8 cellular contexts compared by ENCODE assay signal in the genomic region with DNA sequence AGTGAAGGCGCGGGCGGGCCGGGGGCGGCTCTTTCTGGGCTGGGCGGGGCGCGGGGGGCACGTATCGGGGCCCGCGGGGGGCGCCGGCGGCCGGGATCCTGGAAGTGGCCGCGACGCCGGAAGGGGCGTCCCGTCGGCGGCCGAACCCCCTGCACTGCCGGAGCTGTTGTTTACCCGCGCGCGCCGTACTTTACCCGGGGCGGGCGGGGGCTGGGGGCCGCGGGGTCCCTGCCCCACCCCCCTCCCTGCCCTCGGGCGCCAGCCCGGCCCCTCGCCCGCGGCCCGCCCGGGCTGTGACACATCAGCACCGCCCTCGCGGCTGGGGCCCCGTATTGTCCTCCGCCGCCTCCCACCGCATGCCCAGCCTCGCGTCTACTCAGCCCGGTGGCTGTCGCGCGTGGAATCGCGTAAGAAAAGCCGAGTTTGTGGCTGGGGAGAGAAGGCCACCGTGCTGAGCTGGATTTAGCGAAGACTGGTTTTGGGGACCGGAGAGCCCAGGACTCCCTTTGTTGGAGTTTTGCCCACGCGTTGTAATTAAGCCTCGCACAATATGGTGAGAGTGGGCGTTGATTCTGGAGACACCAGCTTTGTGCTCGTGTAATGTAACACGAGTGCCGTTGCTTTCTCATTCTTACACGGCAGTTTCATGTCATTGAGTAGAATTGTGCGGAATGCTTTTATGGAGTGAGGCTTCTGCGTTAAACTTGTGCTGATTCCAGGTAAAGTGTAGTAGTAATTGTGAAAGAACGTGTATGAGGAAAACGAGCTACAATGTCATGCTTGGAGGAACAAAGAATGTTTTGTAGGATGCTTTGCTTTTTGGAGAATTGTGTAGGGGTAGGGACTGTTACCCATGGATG. TPM values are rescaled to one million over a fixed set of nuclear protein-coding genes. Genes with fewer than 3 reads are reported as not detected.
DNase-seq lines count a peak whose midpoint lies in the region; ATAC-seq and TF ChIP-seq lines count a peak whose summit lies in the region.

No MANE protein-coding gene starts in this region.

- peaks cover 42% of the 10 kb centered on the region for H3K4me1 ChIP-seq in PC-3 (ENCODE audit: insufficient read depth, low read length)

- H3K9me3 Mint-ChIP-seq in activated T-helper 1 cell treated with anti-CD3 and anti-CD28 coated beads, Interleukin-12 subunit alpha, Interleukin-12 subunit beta, Interleukin-2, Interleukin-4 antibody, amounts not matched to agents 30 ng/mL and 10 ng/mL and 1 ng/mL, durations not matched to agents 14 hours and 24 hours and 36 hours = no peaks in the 10 kb centered on the region
- H3K9me3 Mint-ChIP-seq in natural killer cell treated with Interleukin-12 subunit alpha and Interleukin-12 subunit beta and Interleukin-15 and Interleukin-18, amount 100 ng/mL, for 72 hours = no peaks in the 10 kb centered on the region

- H3K27ac ChIP-seq in PC-3 (ENCODE audit: low read length) = peak overlapping the region; percentile 51

- ATAC-seq in HG03139 (IDR thresholded peaks at IDR 0.05; ENCODE audit: unreplicated experiment) = peak; percentile 11
- peak; percentile 51 for ATAC-seq in PC-3
- ATAC-seq in natural killer cell treated with Interleukin-12 subunit alpha and Interleukin-12 subunit beta and Interleukin-15 and Interleukin-18, amount 100 ng/mL, for 72 hours = peak; percentile 79 to 82

- peak overlapping the region; percentile 92 for H3K4me2 ChIP-seq in PC-3 (ENCODE audit: low read length)

- peaks cover 8% of the 10 kb centered on the region for H3K36me3 Mint-ChIP-seq in activated T-helper 1 cell treated with anti-CD3 and anti-CD28 coated beads, Interleukin-12 subunit alpha, Interleukin-12 subunit beta, Interleukin-2, Interleukin-4 antibody, amounts not matched to agents 30 ng/mL and 10 ng/mL and 1 ng/mL, durations not matched to agents 14 hours and 24 hours and 36 hours (ENCODE audit: low read depth)
- H3K36me3 Mint-ChIP-seq in natural killer cell treated with Interleukin-12 subunit alpha and Interleukin-12 subunit beta and Interleukin-15 and Interleukin-18, amount 100 ng/mL, for 72 hours = no peaks in the 10 kb centered on the region

- intact Hi-C loops in PC-3 (cut with micrococcal nuclease) = loop anchor here (1.0 to 2.0 kb wide), 3 partner anchors 40 to 135 kb away; no protein-coding TSS in a partner anchor
- intact Hi-C loops in activated T-helper 1 cell treated with anti-CD3 and anti-CD28 coated beads, Interleukin-12 subunit alpha, Interleukin-12 subunit beta, Interleukin-2, Interleukin-4 antibody, amounts not matched to agents 30 ng/mL and 10 ng/mL and 1 ng/mL, durations not matched to agents 14 hours and 24 hours and 36 hours (cut with micrococcal nuclease) = loop anchor here (1.0 to 2.0 kb wide), 4 partner anchors 54 to 414 kb away; partner anchors contain the start of genes CCT8 and USP16

- no peak for TF ChIP-seq CTCF in PC-3 (conservative IDR thresholded peaks at IDR 0.05; ENCODE audit: low read depth, low read length)
- TF ChIP-seq CTCF in fibroblast of mammary gland (conservative IDR thresholded peaks at IDR 0.05; ENCODE audit: control insufficient read depth, insufficient read depth, low read depth, low read length) = no peak

- peaks cover 4% of the 10 kb centered on the region for H3K27me3 Mint-ChIP-seq in activated T-helper 1 cell treated with anti-CD3 and anti-CD28 coated beads, Interleukin-12 subunit alpha, Interleukin-12 subunit beta, Interleukin-2, Interleukin-4 antibody, amounts not matched to agents 30 ng/mL and 10 ng/mL and 1 ng/mL, durations not matched to agents 14 hours and 24 hours and 36 hours (ENCODE audit: insufficient read depth)
- no peaks in the 10 kb centered on the region for H3K27me3 Mint-ChIP-seq in natural killer cell treated with Interleukin-12 subunit alpha and Interleukin-12 subunit beta and Interleukin-15 and Interleukin-18, amount 100 ng/mL, for 72 hours

- H3K27me3 ChIP-seq in PC-3 (ENCODE audit: low read length) = no peaks in the 10 kb centered on the region

- peak; percentile 83 for DNase-seq in NCI-H82 (lab: John Stamatoyannopoulos, UW)
- DNase-seq in NCI-H82 treated with DMSO at 0.1 percent for 48 hours (lab: John Stamatoyannopoulos, UW; ENCODE audit: unreplicated experiment) = no peak
- peak; percentile 41 for DNase-seq in PC-3
- peak; percentile 58 for DNase-seq in activated T-helper 1 cell treated with anti-CD3 and anti-CD28 coated beads, Interleukin-12 subunit alpha, Interleukin-12 subunit beta, Interleukin-2, Interleukin-4 antibody, amounts not matched to agents 30 ng/mL and 10 ng/mL and 1 ng/mL, durations not matched to agents 14 hours and 24 hours and 36 hours (ENCODE audit: low spot score)
- DNase-seq in fibroblast of mammary gland (ENCODE audit: low read depth) = peak; percentile 55
- peak; percentile 77 for DNase-seq in natural killer cell treated with Interleukin-12 subunit alpha and Interleukin-12 subunit beta and Interleukin-15 and Interleukin-18, amount 100 ng/mL, for 72 hours (ENCODE audit: low spot score)
- peak; percentile 32 to 70 (median 56) for DNase-seq in stimulated activated naive CD4-positive, alpha-beta T cell (lab: John Stamatoyannopoulos, UW)

- H3K9me3 ChIP-seq in PC-3 (ENCODE audit: low read length) = no peaks in the 10 kb centered on the region

- H3K4me3 ChIP-seq in PC-3 (ENCODE audit: low read length) = peak overlapping the region; percentile 85
- H3K4me3 ChIP-seq in fibroblast of mammary gland (ENCODE audit: control insufficient read depth, low read depth, low read length) = peak overlapping the region; percentile 67

- H3K79me2 ChIP-seq in PC-3 (ENCODE audit: low read length) = peaks cover 52% of the 10 kb centered on the region

- CTCF ChIA-PET in PC-3 (lab: Charles Lee) = interaction anchor here (0.9 to 1.8 kb wide), 5 partner anchors 43 to 125 kb away, joined by 3 to 9 read pairs (median 3); no protein-coding TSS in a partner anchor

- H3K27ac Mint-ChIP-seq in activated T-helper 1 cell treated with anti-CD3 and anti-CD28 coated beads, Interleukin-12 subunit alpha, Interleukin-12 subunit beta, Interleukin-2, Interleukin-4 antibody, amounts not matched to agents 30 ng/mL and 10 ng/mL and 1 ng/mL, durations not matched to agents 14 hours and 24 hours and 36 hours = peak overlapping the region; percentile 88
- peak overlapping the region; percentile 85 to 87 for H3K27ac Mint-ChIP-seq in natural killer cell treated with Interleukin-12 subunit alpha and Interleukin-12 subunit beta and Interleukin-15 and Interleukin-18, amount 100 ng/mL, for 72 hours

- no peaks in the 10 kb centered on the region for H3K9me2 ChIP-seq in PC-3 (replicated peaks; ENCODE audit: low read length)

- H4K20me1 ChIP-seq in PC-3 (ENCODE audit: low read length) = peaks cover 43% of the 10 kb centered on the region

- H3K9ac ChIP-seq in PC-3 (ENCODE audit: low read length) = peak overlapping the region; percentile 75

- TSS peak; percentile 49 for BruUV-seq in PC-3 (replicated peaks; lab: Mats Ljungman, UMichigan)

- peaks cover 54% of the 10 kb centered on the region for H3K4me1 Mint-ChIP-seq in activated T-helper 1 cell treated with anti-CD3 and anti-CD28 coated beads, Interleukin-12 subunit alpha, Interleukin-12 subunit beta, Interleukin-2, Interleukin-4 antibody, amounts not matched to agents 30 ng/mL and 10 ng/mL and 1 ng/mL, durations not matched to agents 14 hours and 24 hours and 36 hours (ENCODE audit: low read depth)
- H3K4me1 Mint-ChIP-seq in natural killer cell treated with Interleukin-12 subunit alpha and Interleukin-12 subunit beta and Interleukin-15 and Interleukin-18, amount 100 ng/mL, for 72 hours (ENCODE audit: low read depth in 2 of 2) = peaks cover 32 to 34% of the 10 kb centered on the region in 2 donors

- peak overlapping the region; percentile 91 for H3K4me3 Mint-ChIP-seq in activated T-helper 1 cell treated with anti-CD3 and anti-CD28 coated beads, Interleukin-12 subunit alpha, Interleukin-12 subunit beta, Interleukin-2, Interleukin-4 antibody, amounts not matched to agents 30 ng/mL and 10 ng/mL and 1 ng/mL, durations not matched to agents 14 hours and 24 hours and 36 hours
- H3K4me3 Mint-ChIP-seq in natural killer cell treated with Interleukin-12 subunit alpha and Interleukin-12 subunit beta and Interleukin-15 and Interleukin-18, amount 100 ng/mL, for 72 hours = peak overlapping the region; percentile 91

- no peaks in the 10 kb centered on the region for H3F3A ChIP-seq in PC-3 (ENCODE audit: low read length, unreplicated experiment)

- POLR2A ChIA-PET in PC-3 (lab: Charles Lee; ENCODE audit: unreplicated experiment) = interaction anchor here (0.5 to 0.9 kb wide), 4 partner anchors 43 to 307 kb away, joined by 3 to 8 read pairs (median 4); partner anchors contain the start of gene LTN1

- peak overlapping the region; percentile 41 for H2AFZ ChIP-seq in PC-3 (ENCODE audit: low read length)

- no peaks in the 10 kb centered on the region for H3K36me3 ChIP-seq in PC-3 (ENCODE audit: low read depth, low read length)

RNA-seq across cellular contexts. Expression of gene BACH1, which starts 0.6 kb away (rescaled TPM):
- 17.2 and 21.1 TPM in 2 replicates for total RNA-seq in PC-3 (2014; rRNA removed)
- total RNA-seq in activated T-helper 1 cell treated with anti-CD3 and anti-CD28 coated beads, Interleukin-12 subunit alpha, Interleukin-12 subunit beta, Interleukin-2, Interleukin-4 antibody, amounts not matched to agents 30 ng/mL and 10 ng/mL and 1 ng/mL, durations not matched to agents 14 hours and 24 hours and 36 hours = 22.7 and 23.1 TPM in 2 replicates
- total RNA-seq in natural killer cell treated with Interleukin-12 subunit alpha and Interleukin-12 subunit beta and Interleukin-15 and Interleukin-18, amount 100 ng/mL, for 72 hours = 10 to 100 TPM; 29.5 to 38.7 TPM

Comparison
In these comparisons a context has a peak if more than half of its experiments do, and no peak if none do; other contexts are left out.
1. ATAC-seq: peak in every context shown above with its lines; median percentile 80 in natural killer cell treated with Interleukin-12 subunit alpha and Interleukin-12 subunit beta and Interleukin-15 and Interleukin-18, amount 100 ng/mL, for 72 hours; 51 in PC-3; 11 in HG03139.